Comparison of ENCODE assay signal across 8 cellular contexts in genomic region chr15:50055333-50056278, GRCh38.
DNase-seq lines count a peak whose midpoint lies in the region; ATAC-seq and TF ChIP-seq lines count a peak whose summit lies in the region.

No MANE protein-coding gene starts in this region.

- ATAC-seq in GM18861 (IDR thresholded peaks at IDR 0.05; ENCODE audit: unreplicated experiment) (no peak), HG03139 (IDR thresholded peaks at IDR 0.05; ENCODE audit: unreplicated experiment) (no peak), GM21737 (IDR thresholded peaks at IDR 0.05; ENCODE audit: unreplicated experiment) (no peak)

- no peaks in the 10 kb centered on the region for H3K27me3 ChIP-seq in BLaER1 treated with 17β-estradiol and CSF1 and Interleukin-3, amounts not matched to agents 10 nM and 100 nM
- no peaks in the 10 kb centered on the region for H3K27me3 ChIP-seq in fibroblast of lung (ENCODE audit: control insufficient read depth, insufficient read depth, low read length)
- H3K27me3 ChIP-seq in rectal smooth muscle tissue (ENCODE audit: control insufficient read depth, insufficient read depth, low read length): no peaks in the 10 kb centered on the region

- no peak overlapping the region for H2AFZ ChIP-seq in fibroblast of lung (ENCODE audit: low read length)

- H3K4me3 ChIP-seq in BLaER1 treated with 17β-estradiol and CSF1 and Interleukin-3, amounts not matched to agents 10 nM and 100 nM: peak overlapping the region in 3 of 10 experiments; percentile 2 to 28 (median 6); a peak in 2 of 20 replicates
- H3K4me3 ChIP-seq in fibroblast of lung (replicated peaks in 1 of 4; ENCODE audit: control extremely low read depth in 1 of 4, insufficient read depth in 1 of 4, low read depth in 3 of 4, low read length in 4 of 4) (no peak overlapping the region), rectal smooth muscle tissue (ENCODE audit: low read length) (no peak overlapping the region)

- peaks cover 17 to 97% (median 70%) of the 10 kb centered on the region in 10 experiments for H3K4me1 ChIP-seq in BLaER1 treated with 17β-estradiol and CSF1 and Interleukin-3, amounts not matched to agents 10 nM and 100 nM
- peaks cover 24% of the 10 kb centered on the region for H3K4me1 ChIP-seq in fibroblast of lung (ENCODE audit: control insufficient read depth, extremely low read depth, insufficient read depth, low read length)
- H3K4me1 ChIP-seq in rectal smooth muscle tissue (ENCODE audit: control insufficient read depth, insufficient read depth, low read length): peaks cover 19% of the 10 kb centered on the region

- H3K79me2 ChIP-seq in fibroblast of lung (ENCODE audit: control insufficient read depth, insufficient read depth, low read length): no peaks in the 10 kb centered on the region

- TF ChIP-seq CTCF in fibroblast of lung (conservative IDR thresholded peaks at IDR 0.05 in 1 of 2, IDR thresholded peaks at IDR 0.05 in 1 of 2; ENCODE audit: low read depth in 1 of 2, low read length in 2 of 2): no peak

- DNase-seq in RPMI7951 (ENCODE audit: low read depth) (peak; percentile 60), fibroblast of lung (ENCODE audit: low read depth in 2 of 2) (peak; percentile 86 to 93), NCI-H2081 (lab: John Stamatoyannopoulos, UW) (no peak)

- H3K9ac ChIP-seq in BLaER1 treated with 17β-estradiol and CSF1 and Interleukin-3, amounts not matched to agents 10 nM and 100 nM: peak overlapping the region; percentile 52 to 74 (median 65)
- peak overlapping the region; percentile 33 for H3K9ac ChIP-seq in fibroblast of lung (ENCODE audit: insufficient read depth, low read length)
- H3K9ac ChIP-seq in rectal smooth muscle tissue (ENCODE audit: low read length): no peak overlapping the region

- no peaks in the 10 kb centered on the region for H4K20me1 ChIP-seq in BLaER1 treated with 17β-estradiol and CSF1 and Interleukin-3, amounts not matched to agents 10 nM and 100 nM
- H4K20me1 ChIP-seq in fibroblast of lung (ENCODE audit: control insufficient read depth, extremely low read depth, insufficient read depth, low read length): no peaks in the 10 kb centered on the region

- H3K4me2 ChIP-seq in BLaER1 treated with 17β-estradiol and CSF1 and Interleukin-3, amounts not matched to agents 10 nM and 100 nM: peak overlapping the region; percentile 36 to 84 (median 71)
- peak overlapping the region; percentile 78 for H3K4me2 ChIP-seq in fibroblast of lung (ENCODE audit: extremely low read depth, insufficient read depth, low read length)

- peak overlapping the region; percentile 61 to 90 (median 83) for H3K27ac ChIP-seq in BLaER1 treated with 17β-estradiol and CSF1 and Interleukin-3, amounts not matched to agents 10 nM and 100 nM
- H3K27ac ChIP-seq in fibroblast of lung (ENCODE audit: insufficient read depth, low read length): peak overlapping the region; percentile 74
- H3K27ac ChIP-seq in rectal smooth muscle tissue (ENCODE audit: low read depth, low read length): peak overlapping the region; percentile 59

- peaks cover 0 to 19% (median 0%) of the 10 kb centered on the region in 11 experiments; a peak in 2 of 22 replicates for H3K36me3 ChIP-seq in BLaER1 treated with 17β-estradiol and CSF1 and Interleukin-3, amounts not matched to agents 10 nM and 100 nM
- H3K36me3 ChIP-seq in fibroblast of lung (ENCODE audit: control insufficient read depth, insufficient read depth, low read length) (no peaks in the 10 kb centered on the region), rectal smooth muscle tissue (ENCODE audit: control insufficient read depth, insufficient read depth, low read length) (no peaks in the 10 kb centered on the region)

- H3K9me3 ChIP-seq in BLaER1 treated with 17β-estradiol and CSF1 and Interleukin-3, amounts not matched to agents 10 nM and 100 nM (replicated peaks in 1 of 11): peaks cover 0 to 30% (median 8%) of the 10 kb centered on the region in 11 experiments; a peak in 16 of 22 replicates
- no peaks in the 10 kb centered on the region for H3K9me3 ChIP-seq in fibroblast of lung (ENCODE audit: control insufficient read depth, insufficient read depth, low read depth, low read length)

Comparison
In these comparisons a context has a peak if more than half of its experiments do, and no peak if none do; other contexts are left out.
1. DNase-seq: peak in RPMI7951 (single experiment) and fibroblast of lung (2 of 2); none in NCI-H2081 (0 of 2).
2. Peak in every context shown above with its lines, with median percentiles within 50 percentile points of each other: H3K27ac ChIP-seq.